In genomic region chr17:45162022-45162687, GRCh38 we compare ENCODE assay signal across 8 cellular contexts.
DNase-seq lines count a peak whose midpoint lies in the region; ATAC-seq and TF ChIP-seq lines count a peak whose summit lies in the region.

No MANE protein-coding gene starts in this region.

- intact Hi-C loops in dendritic cell treated with granulocyte-macrophage colony-stimulating factor and Interleukin-4, amounts not matched to agents 40 ng/mL and 50 ng/mL, for 4 days (cut with micrococcal nuclease) = no loop called here

- H3K9me3 ChIP-seq in mucosa of stomach (ENCODE audit: control insufficient read depth, low read length) = no peaks in the 10 kb centered on the region

- TF ChIP-seq CTCF in AG04449 (IDR thresholded peaks at IDR 0.05; ENCODE audit: insufficient read depth, low read length, missing control alignments) (no peak), LNCaP clone FGC (IDR thresholded peaks at IDR 0.05; ENCODE audit: control insufficient read depth, extremely low read depth, insufficient read depth) (no peak)

- peaks cover 59% of the 10 kb centered on the region for H3K4me1 Mint-ChIP-seq in dendritic cell treated with granulocyte-macrophage colony-stimulating factor and Interleukin-4, amounts not matched to agents 40 ng/mL and 50 ng/mL, for 4 days (ENCODE audit: low read depth)

- no peak overlapping the region for H3K9ac ChIP-seq in mucosa of stomach (ENCODE audit: low read length)

- CTCF ChIA-PET in AG04449 (lab: Yijun Ruan, JAX) = interaction anchor here (2.5 to 19.9 kb wide), 5 partner anchors 10 to 37 kb away, joined by 7 to 399 read pairs (median 116); partner anchors contain the start of genes ACBD4, HEXIM1 and PLCD3

- peaks cover 30% of the 10 kb centered on the region for H3K36me3 Mint-ChIP-seq in dendritic cell treated with granulocyte-macrophage colony-stimulating factor and Interleukin-4, amounts not matched to agents 40 ng/mL and 50 ng/mL, for 4 days (ENCODE audit: low read depth)

- DNase-seq in AG04449 (ENCODE audit: low read depth, low spot score) (no peak), LNCaP clone FGC (ENCODE audit: low read depth) (no peak), cerebellar nuclear complex (lab: John Stamatoyannopoulos, UW) (no peak)

- peak overlapping the region; percentile 99 for H3K4me3 Mint-ChIP-seq in dendritic cell treated with granulocyte-macrophage colony-stimulating factor and Interleukin-4, amounts not matched to agents 40 ng/mL and 50 ng/mL, for 4 days

- H3K36me3 ChIP-seq in mucosa of stomach (ENCODE audit: control insufficient read depth, insufficient read depth, low read length) = no peaks in the 10 kb centered on the region

- ATAC-seq in HG02588 (IDR thresholded peaks at IDR 0.05; ENCODE audit: unreplicated experiment) (no peak), GM19397 (IDR thresholded peaks at IDR 0.05; ENCODE audit: unreplicated experiment) (no peak), HG02938 (IDR thresholded peaks at IDR 0.05; ENCODE audit: unreplicated experiment) (no peak)

- H3K27ac Mint-ChIP-seq in dendritic cell treated with granulocyte-macrophage colony-stimulating factor and Interleukin-4, amounts not matched to agents 40 ng/mL and 50 ng/mL, for 4 days = peak overlapping the region; percentile 97

- H3K4me1 ChIP-seq in mucosa of stomach (ENCODE audit: control insufficient read depth, insufficient read depth, low read length) = peaks cover 29% of the 10 kb centered on the region

- no peaks in the 10 kb centered on the region for H3K27me3 ChIP-seq in mucosa of stomach (ENCODE audit: control insufficient read depth, insufficient read depth, low read length)

- POLR2A ChIA-PET in AG04449 (lab: Yijun Ruan, JAX) = interaction anchor here (1.3 to 6.1 kb wide), 5 partner anchors 9 to 27 kb away, joined by 5 to 308 read pairs (median 17); partner anchors contain the start of genes ACBD4 and HEXIM1

- H3K4me3 ChIP-seq in AG04449 (ENCODE audit: low read depth, low read length) (peak overlapping the region; percentile 56), LNCaP clone FGC (ENCODE audit: low read depth, low read length) (peak overlapping the region; percentile 98), mucosa of stomach (ENCODE audit: low read length) (peak overlapping the region; percentile 32)

- H3K27me3 Mint-ChIP-seq in dendritic cell treated with granulocyte-macrophage colony-stimulating factor and Interleukin-4, amounts not matched to agents 40 ng/mL and 50 ng/mL, for 4 days = no peaks in the 10 kb centered on the region

- H3K9me3 Mint-ChIP-seq in dendritic cell treated with granulocyte-macrophage colony-stimulating factor and Interleukin-4, amounts not matched to agents 40 ng/mL and 50 ng/mL, for 4 days = no peaks in the 10 kb centered on the region

Comparison
In these comparisons a context has a peak if more than half of its experiments do, and no peak if none do; other contexts are left out.
1. H3K4me3 ChIP-seq: peak in every context shown above with its lines; median percentile 98 in LNCaP clone FGC; 56 in AG04449; 32 in mucosa of stomach.